ENCODE assay signal across 8 cellular contexts in genomic region chr4:112514449-112515277, GRCh38. TPM values are rescaled to one million over a fixed set of nuclear protein-coding genes. Genes with fewer than 3 reads are reported as not detected.
DNase-seq lines count a peak whose midpoint lies in the region; ATAC-seq and TF ChIP-seq lines count a peak whose summit lies in the region.

No MANE protein-coding gene starts in this region.

- H3K27me3 ChIP-seq in heart left ventricle (peaks cover 75 to 100% (median 96%) of the 10 kb centered on the region in 9 donors), Peyer's patch (peaks cover 4 to 75% of the 10 kb centered on the region in 2 donors), fibroblast of lung (ENCODE audit: control insufficient read depth, insufficient read depth, low read length) (peaks cover 83% of the 10 kb centered on the region), sigmoid colon (peaks cover 73 to 100% (median 90%) of the 10 kb centered on the region in 3 donors)

- no peaks in the 10 kb centered on the region for H4K20me1 ChIP-seq in fibroblast of lung (ENCODE audit: control insufficient read depth, extremely low read depth, insufficient read depth, low read length)

- ATAC-seq in heart left ventricle (no peak), Right ventricle myocardium inferior (no peak), HG02759 (IDR thresholded peaks at IDR 0.05; ENCODE audit: unreplicated experiment) (peak; percentile 9)

- peak overlapping the region; percentile 98 for H3K4me2 ChIP-seq in fibroblast of lung (ENCODE audit: extremely low read depth, insufficient read depth, low read length)

- TF ChIP-seq EP300 in sigmoid colon (IDR thresholded peaks at IDR 0.05): no peak

- H3K9ac ChIP-seq in fibroblast of lung (ENCODE audit: insufficient read depth, low read length): no peak overlapping the region

- H3K9me3 ChIP-seq in heart left ventricle: no peaks in the 10 kb centered on the region
- no peaks in the 10 kb centered on the region for H3K9me3 ChIP-seq in Peyer's patch
- no peaks in the 10 kb centered on the region for H3K9me3 ChIP-seq in fibroblast of lung (ENCODE audit: control insufficient read depth, insufficient read depth, low read depth, low read length)
- no peaks in the 10 kb centered on the region for H3K9me3 ChIP-seq in sigmoid colon

- H3K79me2 ChIP-seq in fibroblast of lung (ENCODE audit: control insufficient read depth, insufficient read depth, low read length): no peaks in the 10 kb centered on the region

- TF ChIP-seq POLR2A in heart left ventricle (IDR thresholded peaks at IDR 0.05) (no peak), Peyer's patch (IDR thresholded peaks at IDR 0.05) (no peak), sigmoid colon (IDR thresholded peaks at IDR 0.05) (no peak)

- H3K36me3 ChIP-seq in heart left ventricle: no peaks in the 10 kb centered on the region
- H3K36me3 ChIP-seq in Peyer's patch: no peaks in the 10 kb centered on the region
- H3K36me3 ChIP-seq in fibroblast of lung (ENCODE audit: control insufficient read depth, insufficient read depth, low read length): no peaks in the 10 kb centered on the region
- H3K36me3 ChIP-seq in sigmoid colon: no peaks in the 10 kb centered on the region

- peak overlapping the region in 11 of 12 donors; percentile 45 to 66 (median 54) for H3K4me3 ChIP-seq in heart left ventricle
- peak overlapping the region; percentile 29 to 61 (median 50) for H3K4me3 ChIP-seq in Peyer's patch
- peak overlapping the region in 2 of 4 experiments; percentile 15 to 50 for H3K4me3 ChIP-seq in fibroblast of lung (replicated peaks in 1 of 4; ENCODE audit: control extremely low read depth in 1 of 4, insufficient read depth in 1 of 4, low read depth in 3 of 4, low read length in 4 of 4)
- H3K4me3 ChIP-seq in sigmoid colon: peak overlapping the region in 3 of 4 donors; percentile 30 to 56 (median 47)

- intact Hi-C loops in heart left ventricle (cut with DNase I): no loop called here
- intact Hi-C loops in Right ventricle myocardium inferior (cut with DNase I): no loop called here
- intact Hi-C loops in sigmoid colon (cut with DNase I): no loop called here

- 1 to 4% (median 3%) methylated on average over 26 to 67 of the region's 67 CpGs for WGBS in heart left ventricle, 4 donors
- WGBS in sigmoid colon, 2 donors: 2% methylated on average over 67 of the region's 67 CpGs

- TF ChIP-seq CTCF in heart left ventricle (IDR thresholded peaks at IDR 0.05): no peak
- TF ChIP-seq CTCF in Peyer's patch (IDR thresholded peaks at IDR 0.05): no peak
- TF ChIP-seq CTCF in fibroblast of lung (conservative IDR thresholded peaks at IDR 0.05 in 1 of 2, IDR thresholded peaks at IDR 0.05 in 1 of 2; ENCODE audit: low read depth in 1 of 2, low read length in 2 of 2): no peak
- TF ChIP-seq CTCF in sigmoid colon (IDR thresholded peaks at IDR 0.05): no peak

- DNase-seq in heart left ventricle (peak in 1 of 5 donors; percentile 60), Right ventricle myocardium inferior (ENCODE audit: missing footprints) (no peak), Peyer's patch (no peak), fibroblast of lung (ENCODE audit: low read depth in 2 of 2) (no peak), sigmoid colon (no peak), glomerular visceral epithelial cell (ENCODE audit: extremely low spot score) (no peak), H4 (ENCODE audit: low spot score) (no peak)

- H3K4me1 ChIP-seq in heart left ventricle (peaks cover 5 to 56% (median 31%) of the 10 kb centered on the region in 12 donors), Peyer's patch (peaks cover 0 to 52% (median 25%) of the 10 kb centered on the region in 4 donors), fibroblast of lung (ENCODE audit: control insufficient read depth, extremely low read depth, insufficient read depth, low read length) (peaks cover 6% of the 10 kb centered on the region), sigmoid colon (peaks cover 0 to 53% (median 50%) of the 10 kb centered on the region in 4 donors)

- H3K27ac ChIP-seq in heart left ventricle: no peak overlapping the region
- H3K27ac ChIP-seq in Peyer's patch: no peak overlapping the region
- H3K27ac ChIP-seq in fibroblast of lung (ENCODE audit: insufficient read depth, low read length): no peak overlapping the region
- no peak overlapping the region for H3K27ac ChIP-seq in sigmoid colon

- no peak overlapping the region for H2AFZ ChIP-seq in fibroblast of lung (ENCODE audit: low read length)

RNA-seq across cellular contexts. Expression of gene NEUROG2, which starts 1.3 kb away (rescaled TPM):
- total RNA-seq in heart left ventricle (not detected), Right ventricle myocardium inferior (not detected), Peyer's patch (not detected), fibroblast of lung (not detected in 2 replicates), sigmoid colon (not detected)
- polyA plus RNA-seq in heart left ventricle (not detected), fibroblast of lung (not detected in 2 replicates), sigmoid colon (not detected)
- polyA plus RNA-seq in fibroblast of lung (2012): not detected in 2 replicates
- polyA minus RNA-seq in fibroblast of lung (ENCODE audit: low replicate concordance): not detected in 2 replicates
- not detected in 2 replicates for total RNA-seq in H4 (2014; rRNA removed; shearing (Covaris generic))
